ENCODE assay signal across 1 cellular context in the genomic region with DNA sequence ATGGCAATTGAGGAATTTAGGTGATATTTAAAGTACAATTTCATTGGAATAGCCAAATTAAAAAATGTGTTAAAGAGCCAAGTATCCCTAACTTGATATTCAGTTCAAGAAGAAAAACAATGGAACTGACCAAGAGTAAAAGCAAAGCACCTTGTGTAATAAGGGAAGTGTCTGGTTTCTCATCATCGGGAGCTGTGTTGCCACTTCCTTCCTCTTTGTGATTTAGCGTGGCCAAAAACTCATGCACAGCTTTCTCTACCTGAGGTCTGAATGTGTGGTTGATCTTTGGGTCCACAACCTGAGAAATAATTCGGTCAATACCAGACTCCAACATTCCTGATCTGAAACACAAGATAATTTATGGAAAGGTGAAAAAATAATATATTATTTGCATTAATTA.
A peak's percentile ranks its signal among the peaks of the same experiment; 100 is the strongest.
TF ChIP-seq lines count a peak whose summit lies in the region.

No MANE protein-coding gene starts in this region.

TF ChIP-seq in GM12878, 131 proteins besides CTCF, POLR2A, EP300 and RAD21 (continued from another document):
- TF ChIP-seq, protein P1, sequence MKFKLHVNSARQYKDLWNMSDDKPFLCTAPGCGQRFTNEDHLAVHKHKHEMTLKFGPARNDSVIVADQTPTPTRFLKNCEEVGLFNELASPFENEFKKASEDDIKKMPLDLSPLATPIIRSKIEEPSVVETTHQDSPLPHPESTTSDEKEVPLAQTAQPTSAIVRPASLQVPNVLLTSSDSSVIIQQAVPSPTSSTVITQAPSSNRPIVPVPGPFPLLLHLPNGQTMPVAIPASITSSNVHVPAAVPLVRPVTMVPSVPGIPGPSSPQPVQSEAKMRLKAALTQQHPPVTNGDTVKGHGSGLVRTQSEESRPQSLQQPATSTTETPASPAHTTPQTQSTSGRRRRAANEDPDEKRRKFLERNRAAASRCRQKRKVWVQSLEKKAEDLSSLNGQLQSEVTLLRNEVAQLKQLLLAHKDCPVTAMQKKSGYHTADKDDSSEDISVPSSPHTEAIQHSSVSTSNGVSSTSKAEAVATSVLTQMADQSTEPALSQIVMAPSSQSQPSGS (IDR thresholded peaks at IDR 0.05; ENCODE audit: low read length), result peak; percentile 15; the same call in 1 of the 2 replicates
- TF ChIP-seq JUND (IDR thresholded peaks at IDR 0.05; ENCODE audit: low read depth, low read length), result no peak
- TF ChIP-seq IRF5 (IDR thresholded peaks at IDR 0.05; ENCODE audit: borderline replicate concordance), result no peak
- TF ChIP-seq HDAC6 (IDR thresholded peaks at IDR 0.05; ENCODE audit: unreplicated experiment), result no peak
- TF ChIP-seq ZNF274 (IDR thresholded peaks at IDR 0.05; ENCODE audit: insufficient read depth, insufficient read length), result no peak
- no peak for TF ChIP-seq STAT3 (IDR thresholded peaks at IDR 0.05; ENCODE audit: low read depth, low read length)
- no peak for TF ChIP-seq SUZ12 (IDR thresholded peaks at IDR 0.05; ENCODE audit: unreplicated experiment)
- TF ChIP-seq GABPA (IDR thresholded peaks at IDR 0.05; ENCODE audit: low read depth), result 0 out of 2 replicates have a peak, but pooled peaks have one; percentile 33
- no peak for TF ChIP-seq IRF3 (IDR thresholded peaks at IDR 0.05)
- TF ChIP-seq, protein P2, sequence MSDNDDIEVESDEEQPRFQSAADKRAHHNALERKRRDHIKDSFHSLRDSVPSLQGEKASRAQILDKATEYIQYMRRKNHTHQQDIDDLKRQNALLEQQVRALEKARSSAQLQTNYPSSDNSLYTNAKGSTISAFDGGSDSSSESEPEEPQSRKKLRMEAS (IDR thresholded peaks at IDR 0.05; ENCODE audit: low read depth, low read length), result no peak
- TF ChIP-seq NR2F1 (conservative IDR thresholded peaks at IDR 0.05), result no peak
- TF ChIP-seq SRF (IDR thresholded peaks at IDR 0.05; ENCODE audit: low read depth in 2 of 2, low read length in 2 of 2), result no peak
- TF ChIP-seq TAF1 (IDR thresholded peaks at IDR 0.05; ENCODE audit: borderline replicate concordance, low read depth, low read length), result no peak
- TF ChIP-seq PAX8 (IDR thresholded peaks at IDR 0.05), result no peak
- no peak for TF ChIP-seq HCFC1 (IDR thresholded peaks at IDR 0.05; ENCODE audit: low read length)
- TF ChIP-seq, protein P3, sequence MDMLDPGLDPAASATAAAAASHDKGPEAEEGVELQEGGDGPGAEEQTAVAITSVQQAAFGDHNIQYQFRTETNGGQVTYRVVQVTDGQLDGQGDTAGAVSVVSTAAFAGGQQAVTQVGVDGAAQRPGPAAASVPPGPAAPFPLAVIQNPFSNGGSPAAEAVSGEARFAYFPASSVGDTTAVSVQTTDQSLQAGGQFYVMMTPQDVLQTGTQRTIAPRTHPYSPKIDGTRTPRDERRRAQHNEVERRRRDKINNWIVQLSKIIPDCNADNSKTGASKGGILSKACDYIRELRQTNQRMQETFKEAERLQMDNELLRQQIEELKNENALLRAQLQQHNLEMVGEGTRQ (IDR thresholded peaks at IDR 0.05; ENCODE audit: borderline replicate concordance, low read depth, low read length), result no peak
- TF ChIP-seq, protein P4, sequence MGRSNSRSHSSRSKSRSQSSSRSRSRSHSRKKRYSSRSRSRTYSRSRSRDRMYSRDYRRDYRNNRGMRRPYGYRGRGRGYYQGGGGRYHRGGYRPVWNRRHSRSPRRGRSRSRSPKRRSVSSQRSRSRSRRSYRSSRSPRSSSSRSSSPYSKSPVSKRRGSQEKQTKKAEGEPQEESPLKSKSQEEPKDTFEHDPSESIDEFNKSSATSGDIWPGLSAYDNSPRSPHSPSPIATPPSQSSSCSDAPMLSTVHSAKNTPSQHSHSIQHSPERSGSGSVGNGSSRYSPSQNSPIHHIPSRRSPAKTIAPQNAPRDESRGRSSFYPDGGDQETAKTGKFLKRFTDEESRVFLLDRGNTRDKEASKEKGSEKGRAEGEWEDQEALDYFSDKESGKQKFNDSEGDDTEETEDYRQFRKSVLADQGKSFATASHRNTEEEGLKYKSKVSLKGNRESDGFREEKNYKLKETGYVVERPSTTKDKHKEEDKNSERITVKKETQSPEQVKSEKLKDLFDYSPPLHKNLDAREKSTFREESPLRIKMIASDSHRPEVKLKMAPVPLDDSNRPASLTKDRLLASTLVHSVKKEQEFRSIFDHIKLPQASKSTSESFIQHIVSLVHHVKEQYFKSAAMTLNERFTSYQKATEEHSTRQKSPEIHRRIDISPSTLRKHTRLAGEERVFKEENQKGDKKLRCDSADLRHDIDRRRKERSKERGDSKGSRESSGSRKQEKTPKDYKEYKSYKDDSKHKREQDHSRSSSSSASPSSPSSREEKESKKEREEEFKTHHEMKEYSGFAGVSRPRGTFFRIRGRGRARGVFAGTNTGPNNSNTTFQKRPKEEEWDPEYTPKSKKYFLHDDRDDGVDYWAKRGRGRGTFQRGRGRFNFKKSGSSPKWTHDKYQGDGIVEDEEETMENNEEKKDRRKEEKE (IDR thresholded peaks at IDR 0.05), result no peak
- peak; percentile 64 for TF ChIP-seq NFIC (IDR thresholded peaks at IDR 0.05; ENCODE audit: low read depth, low read length)
- no peak for TF ChIP-seq ZSCAN29 (IDR thresholded peaks at IDR 0.05)
- no peak for TF ChIP-seq ZZZ3 (IDR thresholded peaks at IDR 0.05; ENCODE audit: control insufficient read depth, insufficient read length, low read depth)
- no peak for TF ChIP-seq RAD51 (IDR thresholded peaks at IDR 0.05)
- no peak for TF ChIP-seq CREM (IDR thresholded peaks at IDR 0.05; ENCODE audit: low read depth)
- TF ChIP-seq MTA2 (IDR thresholded peaks at IDR 0.05; ENCODE audit: low read depth), result no peak
- no peak for TF ChIP-seq NFXL1 (IDR thresholded peaks at IDR 0.05; ENCODE audit: borderline replicate concordance)
- no peak for TF ChIP-seq CUX1 (IDR thresholded peaks at IDR 0.05; ENCODE audit: insufficient replicate concordance, low read depth, low read length)
- TF ChIP-seq EED (IDR thresholded peaks at IDR 0.05; ENCODE audit: low read depth), result no peak
- TF ChIP-seq TBL1XR1 (IDR thresholded peaks at IDR 0.05; ENCODE audit: low read depth, low read length), result no peak
- TF ChIP-seq KLF5 (IDR thresholded peaks at IDR 0.05; ENCODE audit: partially characterized antibody), result no peak
- TF ChIP-seq, protein P5, sequence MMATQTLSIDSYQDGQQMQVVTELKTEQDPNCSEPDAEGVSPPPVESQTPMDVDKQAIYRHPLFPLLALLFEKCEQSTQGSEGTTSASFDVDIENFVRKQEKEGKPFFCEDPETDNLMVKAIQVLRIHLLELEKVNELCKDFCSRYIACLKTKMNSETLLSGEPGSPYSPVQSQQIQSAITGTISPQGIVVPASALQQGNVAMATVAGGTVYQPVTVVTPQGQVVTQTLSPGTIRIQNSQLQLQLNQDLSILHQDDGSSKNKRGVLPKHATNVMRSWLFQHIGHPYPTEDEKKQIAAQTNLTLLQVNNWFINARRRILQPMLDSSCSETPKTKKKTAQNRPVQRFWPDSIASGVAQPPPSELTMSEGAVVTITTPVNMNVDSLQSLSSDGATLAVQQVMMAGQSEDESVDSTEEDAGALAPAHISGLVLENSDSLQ (IDR thresholded peaks at IDR 0.05), result no peak
- peak; percentile 90 for TF ChIP-seq SPI1 (IDR thresholded peaks at IDR 0.05; ENCODE audit: borderline replicate concordance, insufficient read depth, low read depth, low read length)
- no peak for TF ChIP-seq E2F4 (IDR thresholded peaks at IDR 0.05; ENCODE audit: low read depth, low read length)
- TF ChIP-seq NR2C1 (IDR thresholded peaks at IDR 0.05), result no peak
- TF ChIP-seq POU2F2 (IDR thresholded peaks at IDR 0.05; ENCODE audit: borderline replicate concordance, low read depth, low read length), result no peak
- no peak for TF ChIP-seq MYC (IDR thresholded peaks at IDR 0.05; ENCODE audit: insufficient read depth, insufficient read length, insufficient replicate concordance, low read length, severe bottlenecking)
- no peak for TF ChIP-seq POLR2AphosphoS5 (IDR thresholded peaks at IDR 0.05; ENCODE audit: low read length)
- TF ChIP-seq ZNF207 (IDR thresholded peaks at IDR 0.05; ENCODE audit: borderline replicate concordance), result no peak
- no peak for TF ChIP-seq BRCA1 (IDR thresholded peaks at IDR 0.05; ENCODE audit: low read depth, low read length)
- TF ChIP-seq HDAC2 (IDR thresholded peaks at IDR 0.05), result no peak
- TF ChIP-seq MXI1 (IDR thresholded peaks at IDR 0.05; ENCODE audit: low read depth, low read length), result no peak
- no peak for TF ChIP-seq STAT1 (conservative IDR thresholded peaks at IDR 0.05)
